ENCODE assay signal across 18 cellular contexts in genomic region chr20:9031951-9032350, GRCh38.
"Had no signal": no experiment of that assay in that cellular context is flagged by ENCODE, and none has a peak within 500 bp of the region (broad histone marks: within the 10 kb centered on the region; RNA-seq: fewer than 3 reads in every experiment).

No MANE protein-coding gene starts in this region.

- H3K27ac ChIP-seq: body of pancreas, epithelial cell of prostate, foreskin keratinocyte, neutrophil, pancreas, WERI-Rb-1 had no signal

- H3K9me3 ChIP-seq: body of pancreas, neutrophil, pancreas, sigmoid colon had no signal

- H3K4me3 ChIP-seq: body of pancreas, lung, pancreas, sigmoid colon had no signal

- DNase-seq: activated CD4-positive, alpha-beta T cell treated with anti-CD3 and anti-CD28 coated beads for 1 hour; activated gamma-delta T cell; amniotic stem cell; body of pancreas; endodermal cell; foreskin keratinocyte; hypothalamus; pancreas; sigmoid colon; stimulated activated CD4-positive, alpha-beta T cell treated with anti-CD3 and anti-CD28 coated beads, Interleukin-4, amount 100 ng/mL, for 4 hours; WERI-Rb-1 had no signal

- FAIRE-seq: keratinocyte, pancreas had no signal

- ATAC-seq: body of pancreas; foreskin keratinocyte; left lobe of liver; natural killer cell treated with Interleukin-12 subunit alpha and Interleukin-12 subunit beta and Interleukin-15 and Interleukin-18, amount 100 ng/mL, for 72 hours; pancreas; stimulated activated memory B cell treated with anti-CD40 and anti-IgM and Interleukin-4, amounts not matched to agents 10 μg/mL and 1 μg/mL and 100 μg/mL, for 72 hours had no signal

- H3K4me1 ChIP-seq: body of pancreas, foreskin keratinocyte, pancreas had no signal
